In the genomic region with DNA sequence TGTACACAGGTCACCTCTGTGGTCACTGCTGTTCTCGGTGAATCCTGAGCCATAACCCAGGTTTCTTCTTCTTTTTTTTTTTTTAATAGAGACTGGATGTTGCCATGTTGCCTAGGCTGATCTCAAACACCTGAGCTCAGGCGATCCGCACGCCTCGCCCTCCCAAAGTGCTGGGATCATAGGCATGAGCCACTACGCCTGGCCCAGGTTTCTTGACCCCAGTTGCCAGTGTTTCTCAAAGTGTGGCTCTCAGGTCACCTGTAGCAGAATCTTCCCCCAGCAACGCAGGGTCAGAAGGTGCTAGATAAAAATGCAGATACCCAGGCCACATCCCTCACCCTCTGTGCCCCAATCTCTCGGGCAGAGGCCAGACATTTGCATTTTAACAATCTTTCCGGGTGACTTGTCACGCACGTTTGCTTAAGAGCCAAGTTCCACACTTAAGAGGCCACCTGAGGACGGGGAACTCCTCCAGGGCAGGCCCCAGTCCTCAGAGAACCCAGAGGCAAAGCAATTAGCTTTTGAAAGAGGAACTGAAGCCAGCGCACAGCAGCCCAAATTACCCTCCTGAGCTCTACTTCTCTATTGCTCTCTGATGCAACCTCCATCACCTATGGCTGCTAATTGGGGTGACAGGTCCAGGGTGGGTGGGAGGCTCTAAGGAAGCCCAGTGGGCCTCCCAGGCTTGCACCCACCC, we compare ENCODE assay signal across 9 cellular contexts.
DNase-seq lines count a peak whose midpoint lies in the region; ATAC-seq, FAIRE-seq and TF ChIP-seq lines count a peak whose summit lies in the region.
"Had no signal": no experiment of that assay in that cellular context is flagged by ENCODE, and none has a peak within 500 bp of the region (broad histone marks: within the 10 kb centered on the region; RNA-seq: fewer than 3 reads in every experiment).

No MANE protein-coding gene starts in this region.

- no peaks in the 10 kb centered on the region for H3K79me2 ChIP-seq in GM12878 (ENCODE audit: control insufficient read depth, insufficient read depth, low read length)

- H2AFZ ChIP-seq in GM12878 (ENCODE audit: control insufficient read depth, low read depth, low read length): no peak overlapping the region
- H2AFZ ChIP-seq: PC-9 had no signal

- H3K36me3 ChIP-seq in GM12878 (ENCODE audit: control insufficient read depth in 2 of 2, insufficient read depth in 2 of 2, low read length in 1 of 2): peaks cover 7 to 14% of the 10 kb centered on the region in 2 experiments

- H3K27ac ChIP-seq in GM12878 (ENCODE audit: control insufficient read depth, insufficient read depth): peak overlapping the region; percentile 74
- H3K27ac ChIP-seq: PC-9 had no signal

- in situ Hi-C loops in GM12878 (cut with MboI): no loop called here

- no peaks in the 10 kb centered on the region for H3K27me3 ChIP-seq in GM12878 (replicated peaks in 1 of 2; ENCODE audit: control insufficient read depth in 2 of 2, insufficient read depth in 2 of 2, low read length in 1 of 2)

- no peak for TF ChIP-seq POLR2A in GM12878 (IDR thresholded peaks at IDR 0.05; ENCODE audit: low read depth, low read length)

- peak; percentile 7; the same call in 1 of the 2 replicates for TF ChIP-seq RAD21 in GM12878 (IDR thresholded peaks at IDR 0.05; ENCODE audit: insufficient read depth, low read depth, low read length)

- no TSS peak for BruUV-seq in GM12878 (replicated peaks; lab: Mats Ljungman, UMichigan)

- TF ChIP-seq CTCF in GM12878 (IDR thresholded peaks at IDR 0.05 in 2 of 3, conservative IDR thresholded peaks at IDR 0.05 in 1 of 3; ENCODE audit: control insufficient read depth in 2 of 3, extremely low read depth in 1 of 3, insufficient read depth in 1 of 3, low read depth in 3 of 3, low read length in 3 of 3): no peak

- CTCF ChIA-PET in GM12878 (lab: Yijun Ruan, JAX): interaction anchor here (1.0 to 2.3 kb wide), 5 partner anchors 34 to 162 kb away, joined by 3 to 8 read pairs (median 4); no protein-coding TSS in a partner anchor

- H3K4me1 ChIP-seq in GM12878 (ENCODE audit: control insufficient read depth, insufficient read depth, low read length): peaks cover 16% of the 10 kb centered on the region

- H3K4me3 ChIP-seq in GM12878: no peak overlapping the region
- H3K4me3 ChIP-seq: PC-9 had no signal

- SMC1A ChIA-PET in GM12878 (lab: Charles Lee; ENCODE audit: uncharacterized antibody, unreplicated experiment): interaction anchor here (0.6 to 2.2 kb wide), 10 partner anchors 20 to 81 kb away, joined by 3 to 13 read pairs (median 4); no protein-coding TSS in a partner anchor

- no peaks in the 10 kb centered on the region; the same call in 2 of the 3 replicates for H3K9me3 ChIP-seq in GM12878 (replicated peaks; ENCODE audit: control insufficient read depth, insufficient read depth, low read length)

- H4K20me1 ChIP-seq in GM12878 (ENCODE audit: control insufficient read depth, insufficient read depth): no peaks in the 10 kb centered on the region

- POLR2A ChIA-PET in GM12878 (lab: Charles Lee): interaction anchor here (0.9 to 1.0 kb wide), 3 partner anchors 21 to 71 kb away, joined by 3 to 6 read pairs (median 3); no protein-coding TSS in a partner anchor

- RAD21 ChIA-PET in GM12878 (lab: Charles Lee; ENCODE audit: unreplicated experiment): interaction anchor here (0.6 to 2.1 kb wide), 11 partner anchors 21 to 134 kb away, joined by 3 to 15 read pairs (median 4); a partner anchor contains a TSS

- H3K9ac ChIP-seq in GM12878 (ENCODE audit: control insufficient read depth, insufficient read depth, low read length): no peak overlapping the region

- peak; percentile 97 for ATAC-seq in GM18519 (IDR thresholded peaks at IDR 0.05; ENCODE audit: low FRiP score, unreplicated experiment)
- ATAC-seq in GM21529 (IDR thresholded peaks at IDR 0.05; ENCODE audit: unreplicated experiment): peak; percentile 97
- ATAC-seq in HG03457 (IDR thresholded peaks at IDR 0.05; ENCODE audit: unreplicated experiment): peak; percentile 94
- ATAC-seq in GM12878: peak; percentile 99
- no peak for ATAC-seq in Right ventricle myocardium superior (ENCODE audit: poor library complexity)

- 34% methylated on average over 13 of the region's 13 CpGs for WGBS in GM12878 (ENCODE audit: insufficient coverage, insufficient replicate concordance, low lambda C conversion rate, missing lambda C conversion rate)

- FAIRE-seq in GM12878 (lab: Jason Lieb, UNC): peak; percentile 81

- peak overlapping the region; percentile 59 for H3K4me2 ChIP-seq in GM12878 (ENCODE audit: control insufficient read depth, insufficient read depth)
- H3K4me2 ChIP-seq: PC-9 had no signal

- DNase-seq in GM12878 (ENCODE audit: low read depth, low spot score) (peak; percentile 64), GDM1 (lab: John Stamatoyannopoulos, UW) (no peak), Right ventricle myocardium superior (no peak)
- no peak for DNase-seq in NK-92 treated with Interleukin-12 subunit alpha and Interleukin-12 subunit beta, amount 100 ng/mL, for 24 hours (lab: John Stamatoyannopoulos, UW)
- no peak for DNase-seq in activated CD4-positive, alpha-beta T cell treated with anti-CD3 and anti-CD28 coated beads, Interleukin-2, amount 50 U/mL, for 48 hours
- DNase-seq: PC-9 had no signal

- intact Hi-C loops in GM12878 (cut with micrococcal nuclease; ENCODE audit: unreplicated experiment) (loop anchor here (2.0 to 5.0 kb wide), 5 partner anchors 20 to 82 kb away; a partner anchor contains a TSS), Right ventricle myocardium superior (cut with DNase I) (no loop called here)

- peak; percentile 89 to 90; a peak in 3 of 4 replicates for TF ChIP-seq EP300 in GM12878 (IDR thresholded peaks at IDR 0.05; ENCODE audit: borderline replicate concordance in 1 of 2, control insufficient read depth in 1 of 2, low read depth in 2 of 2, low read length in 2 of 2)

TF ChIP-seq in GM12878, 131 proteins besides CTCF, POLR2A, EP300 and RAD21 (continues in another document):
- TF ChIP-seq NFIC (IDR thresholded peaks at IDR 0.05; ENCODE audit: low read depth, low read length): peak; percentile 70
- TF ChIP-seq ZNF24 (IDR thresholded peaks at IDR 0.05): peak; percentile 63; the same call in 1 of the 2 replicates
- peak in 1 of 2 experiments; percentile 43; a peak in 1 of 4 replicates for TF ChIP-seq ETV6 (conservative IDR thresholded peaks at IDR 0.05 in 1 of 2, IDR thresholded peaks at IDR 0.05 in 1 of 2; ENCODE audit: borderline replicate concordance in 1 of 2, low read depth in 1 of 2)
- TF ChIP-seq MYC (IDR thresholded peaks at IDR 0.05; ENCODE audit: insufficient read depth, insufficient read length, insufficient replicate concordance, low read length, severe bottlenecking): no peak
- peak; percentile 85; the same call in 1 of the 2 replicates for TF ChIP-seq TCF12 (IDR thresholded peaks at IDR 0.05; ENCODE audit: low read depth, low read length)
- no peak for TF ChIP-seq EZH2 (IDR thresholded peaks at IDR 0.05; ENCODE audit: borderline replicate concordance, control insufficient read depth, low read depth, low read length)
- TF ChIP-seq EED (IDR thresholded peaks at IDR 0.05; ENCODE audit: low read depth): peak; percentile 72; the same call in 1 of the 2 replicates
- TF ChIP-seq BMI1 (IDR thresholded peaks at IDR 0.05; ENCODE audit: borderline replicate concordance): peak; percentile 80
- TF ChIP-seq, protein P1, sequence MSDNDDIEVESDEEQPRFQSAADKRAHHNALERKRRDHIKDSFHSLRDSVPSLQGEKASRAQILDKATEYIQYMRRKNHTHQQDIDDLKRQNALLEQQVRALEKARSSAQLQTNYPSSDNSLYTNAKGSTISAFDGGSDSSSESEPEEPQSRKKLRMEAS (IDR thresholded peaks at IDR 0.05; ENCODE audit: low read depth, low read length): no peak; the same call in 1 of the 2 replicates
- TF ChIP-seq IKZF2 (IDR thresholded peaks at IDR 0.05): peak; percentile 85 to 87
- TF ChIP-seq YBX1 (IDR thresholded peaks at IDR 0.05): no peak
- TF ChIP-seq, protein P2, sequence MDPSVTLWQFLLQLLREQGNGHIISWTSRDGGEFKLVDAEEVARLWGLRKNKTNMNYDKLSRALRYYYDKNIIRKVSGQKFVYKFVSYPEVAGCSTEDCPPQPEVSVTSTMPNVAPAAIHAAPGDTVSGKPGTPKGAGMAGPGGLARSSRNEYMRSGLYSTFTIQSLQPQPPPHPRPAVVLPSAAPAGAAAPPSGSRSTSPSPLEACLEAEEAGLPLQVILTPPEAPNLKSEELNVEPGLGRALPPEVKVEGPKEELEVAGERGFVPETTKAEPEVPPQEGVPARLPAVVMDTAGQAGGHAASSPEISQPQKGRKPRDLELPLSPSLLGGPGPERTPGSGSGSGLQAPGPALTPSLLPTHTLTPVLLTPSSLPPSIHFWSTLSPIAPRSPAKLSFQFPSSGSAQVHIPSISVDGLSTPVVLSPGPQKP (IDR thresholded peaks at IDR 0.05; ENCODE audit: low read depth, low read length): no peak
- peak; percentile 74 for TF ChIP-seq YY1 (IDR thresholded peaks at IDR 0.05; ENCODE audit: low read depth, low read length)
- TF ChIP-seq, protein P3, sequence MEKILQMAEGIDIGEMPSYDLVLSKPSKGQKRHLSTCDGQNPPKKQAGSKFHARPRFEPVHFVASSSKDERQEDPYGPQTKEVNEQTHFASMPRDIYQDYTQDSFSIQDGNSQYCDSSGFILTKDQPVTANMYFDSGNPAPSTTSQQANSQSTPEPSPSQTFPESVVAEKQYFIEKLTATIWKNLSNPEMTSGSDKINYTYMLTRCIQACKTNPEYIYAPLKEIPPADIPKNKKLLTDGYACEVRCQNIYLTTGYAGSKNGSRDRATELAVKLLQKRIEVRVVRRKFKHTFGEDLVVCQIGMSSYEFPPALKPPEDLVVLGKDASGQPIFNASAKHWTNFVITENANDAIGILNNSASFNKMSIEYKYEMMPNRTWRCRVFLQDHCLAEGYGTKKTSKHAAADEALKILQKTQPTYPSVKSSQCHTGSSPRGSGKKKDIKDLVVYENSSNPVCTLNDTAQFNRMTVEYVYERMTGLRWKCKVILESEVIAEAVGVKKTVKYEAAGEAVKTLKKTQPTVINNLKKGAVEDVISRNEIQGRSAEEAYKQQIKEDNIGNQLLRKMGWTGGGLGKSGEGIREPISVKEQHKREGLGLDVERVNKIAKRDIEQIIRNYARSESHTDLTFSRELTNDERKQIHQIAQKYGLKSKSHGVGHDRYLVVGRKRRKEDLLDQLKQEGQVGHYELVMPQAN (conservative IDR thresholded peaks at IDR 0.05): 0 out of 2 replicates have a peak, but pooled peaks have one; percentile 35
- no peak for TF ChIP-seq ZNF622 (IDR thresholded peaks at IDR 0.05)
- no peak for TF ChIP-seq HDGF (IDR thresholded peaks at IDR 0.05)
